9 cellular contexts compared by ENCODE assay signal in the genomic region with DNA sequence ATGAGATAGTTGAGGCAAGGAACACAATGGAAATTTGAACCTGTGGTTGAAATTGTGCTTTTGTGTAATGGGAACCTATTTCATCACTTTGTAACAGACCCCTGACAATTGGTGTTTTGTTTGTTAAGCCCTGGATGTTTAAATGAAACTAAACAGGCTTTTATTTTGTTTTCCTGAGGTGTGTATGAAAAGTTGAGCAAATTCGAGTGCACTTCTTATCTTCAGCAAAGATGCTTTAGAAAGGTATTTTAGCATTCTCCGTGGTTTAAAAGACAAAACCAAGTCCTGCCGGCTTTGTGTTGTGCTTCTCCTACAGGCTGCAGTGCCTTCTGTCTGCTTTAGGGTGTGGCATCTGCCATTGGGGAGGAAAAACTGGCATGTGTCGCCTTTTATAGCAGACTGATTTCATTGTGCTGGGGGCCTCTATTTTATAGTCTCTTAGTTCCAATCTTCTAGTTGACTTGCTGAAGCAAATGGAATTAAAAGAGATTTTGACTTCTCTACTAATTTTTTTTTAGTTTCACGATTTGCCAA. TPM values are rescaled to one million over a fixed set of nuclear protein-coding genes. Genes with fewer than 3 reads are reported as not detected.
DNase-seq lines count a peak whose midpoint lies in the region; ATAC-seq lines count a peak whose summit lies in the region.
"Had no signal": no experiment of that assay in that cellular context is flagged by ENCODE, and none has a peak within 500 bp of the region (broad histone marks: within the 10 kb centered on the region; RNA-seq: fewer than 3 reads in every experiment).

No MANE protein-coding gene starts in this region.

- peak; percentile 81 for DNase-seq in G401 (ENCODE audit: low spot score)
- peak; percentile 60 for DNase-seq in NCI-H2171 (lab: John Stamatoyannopoulos, UW)
- peak; percentile 63 for DNase-seq in pons (ENCODE audit: low spot score)
- DNase-seq in 8988T: no peak
- DNase-seq in activated naive CD4-positive, alpha-beta T cell treated with Interleukin-2 at 50 U/mL for 16 hours: no peak

- no peak for ATAC-seq in GM18498 (IDR thresholded peaks at IDR 0.05; ENCODE audit: unreplicated experiment)
- no peak for ATAC-seq in HG03442 (IDR thresholded peaks at IDR 0.05; ENCODE audit: unreplicated experiment)

- H3K27ac ChIP-seq in cingulate gyrus (ENCODE audit: low read depth, low read length): peak overlapping the region; percentile 54
- H3K27ac ChIP-seq: SJSA1 had no signal

- in situ Hi-C loops in G401 (cut with HindIII; ENCODE audit: low sequenced_read_pairs): no loop called here

RNA-seq across cellular contexts. Expression of gene ARID1B, which starts 2.2 kb away (rescaled TPM):
- 15.0 and 24.3 TPM in 2 replicates for total RNA-seq in G401 (2014; rRNA removed; shearing (Covaris generic))

Comparison
In these comparisons a context has a peak if more than half of its experiments do, and no peak if none do; other contexts are left out.
1. DNase-seq: peak in G401 (single experiment), NCI-H2171 (single experiment) and pons (single experiment); none in 8988T (single experiment) and activated naive CD4-positive, alpha-beta T cell treated with Interleukin-2 at 50 U/mL for 16 hours (single experiment).